ENCODE assay signal across 8 cellular contexts in the genomic region with DNA sequence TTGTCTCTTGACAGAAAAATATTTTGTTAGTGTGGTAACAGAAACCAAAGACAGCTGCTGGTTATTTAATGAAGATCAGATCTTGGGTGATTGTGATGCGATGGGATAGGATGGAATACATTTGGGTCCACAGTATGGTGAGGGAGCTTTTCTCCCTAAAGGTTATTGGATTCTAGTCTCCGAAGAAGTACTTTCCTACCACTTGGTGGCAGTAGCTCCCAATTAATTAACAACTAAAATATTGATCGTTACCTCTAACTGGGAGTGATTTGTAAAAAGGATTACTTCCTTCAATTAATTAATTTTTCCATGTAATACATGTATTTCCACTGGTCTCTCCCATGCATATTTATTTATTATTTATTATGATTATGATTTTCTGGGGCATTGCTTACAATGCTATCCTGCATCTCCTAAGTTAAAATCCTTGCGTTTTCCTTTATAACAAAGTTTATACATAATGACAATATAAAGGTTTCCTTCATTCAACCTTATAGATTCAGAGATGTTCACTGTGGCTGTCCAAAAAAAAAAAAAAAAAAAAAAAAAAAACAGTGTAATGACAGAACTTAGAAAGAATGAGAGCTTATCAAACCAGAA. TPM values are rescaled to one million over a fixed set of nuclear protein-coding genes. Genes with fewer than 3 reads are reported as not detected.
A peak's percentile ranks its signal among the peaks of the same experiment; 100 is the strongest.
DNase-seq lines count a peak whose midpoint lies in the region; ATAC-seq and TF ChIP-seq lines count a peak whose summit lies in the region.

No MANE protein-coding gene starts in this region.

- H3K36me3 ChIP-seq in A673 (ENCODE audit: insufficient read depth, low read length, poor library complexity, severe bottlenecking) (no peaks in the 10 kb centered on the region), hepatocyte (replicated peaks; ENCODE audit: insufficient read depth, low read depth) (no peaks in the 10 kb centered on the region)

- no peaks in the 10 kb centered on the region for H3K79me2 ChIP-seq in hepatocyte

- no peak overlapping the region for H3K27ac ChIP-seq in A673 (ENCODE audit: low read depth, low read length, poor library complexity, severe bottlenecking)
- no peak overlapping the region for H3K27ac ChIP-seq in hepatocyte

- CTCF ChIA-PET in A673 (lab: Charles Lee), result interaction anchor here (0.6 to 1.7 kb wide), 10 partner anchors 9 to 1482 kb away, joined by 3 to 13 read pairs (median 4); a partner anchor contains a TSS

- TF ChIP-seq CTCF in A673 (conservative IDR thresholded peaks at IDR 0.05; ENCODE audit: low read depth, low read length) (peak; percentile 70), GM13977 (IDR thresholded peaks at IDR 0.05; ENCODE audit: extremely low read depth, insufficient read depth, missing control alignments) (peak; percentile 62), hepatocyte (IDR thresholded peaks at IDR 0.05; ENCODE audit: poor library complexity) (peak; percentile 75)

- no peak overlapping the region for H3K4me2 ChIP-seq in hepatocyte

- BruUV-seq in A673 (replicated peaks; lab: Mats Ljungman, UMichigan), result no TSS peak

- DNase-seq in A673 (ENCODE audit: low spot score) (peak; percentile 41), GM13977 (ENCODE audit: low spot score) (peak; percentile 44), NCI-H1105 (lab: John Stamatoyannopoulos, UW) (peak; percentile 50), SW480 (ENCODE audit: low spot score) (peak; percentile 68), hepatocyte (ENCODE audit: low spot score) (peak; percentile 52)
- DNase-seq in activated CD4-positive, alpha-beta T cell treated with anti-CD3 and anti-CD28 coated beads for 48 hours, result no peak

- POLR2A ChIA-PET in A673 (lab: Charles Lee; ENCODE audit: low non-redundant PET), result no interaction called here

- no peaks in the 10 kb centered on the region for H3K9me3 ChIP-seq in A673 (ENCODE audit: low read depth, low read length, poor library complexity, severe bottlenecking)
- no peaks in the 10 kb centered on the region for H3K9me3 ChIP-seq in hepatocyte (ENCODE audit: low read depth)

- H3K4me1 ChIP-seq in A673 (ENCODE audit: insufficient read depth, low read length, poor library complexity, severe bottlenecking) (no peaks in the 10 kb centered on the region), hepatocyte (ENCODE audit: insufficient read depth) (no peaks in the 10 kb centered on the region)

- no peak overlapping the region for H2AFZ ChIP-seq in hepatocyte

- ATAC-seq in HG02759 (IDR thresholded peaks at IDR 0.05; ENCODE audit: unreplicated experiment), result no peak
- no peak for ATAC-seq in HG03025 (IDR thresholded peaks at IDR 0.05; ENCODE audit: low FRiP score, unreplicated experiment)

- intact Hi-C loops in A673 (cut with micrococcal nuclease; ENCODE audit: unreplicated experiment), result loop anchor here (2.0 kb wide), 1 partner anchor 849 kb away; no protein-coding TSS in a partner anchor

- 35% methylated on average over 4 of the region's 4 CpGs for WGBS in hepatocyte (ENCODE audit: low lambda C conversion rate, missing lambda C conversion rate)

- no peaks in the 10 kb centered on the region for H3K9me2 ChIP-seq in hepatocyte (replicated peaks; ENCODE audit: insufficient read depth)

- in situ Hi-C loops in GM13977 (cut with MboI; ENCODE audit: low pct_unique_long_range_greater_than_20kb, low sequenced_read_pairs, unreplicated experiment), result loop anchor here (10.0 kb wide), 1 partner anchor 847 kb away; no protein-coding TSS in a partner anchor

- no peaks in the 10 kb centered on the region for H4K20me1 ChIP-seq in hepatocyte (ENCODE audit: insufficient read depth, poor library complexity, severe bottlenecking)

- peaks cover 47% of the 10 kb centered on the region for H3K27me3 ChIP-seq in A673 (replicated peaks; ENCODE audit: insufficient read depth, low read depth, low read length, poor library complexity)
- no peaks in the 10 kb centered on the region for H3K27me3 ChIP-seq in hepatocyte

- H3K4me3 ChIP-seq in A673 (ENCODE audit: low read depth, low read length, poor library complexity, severe bottlenecking) (no peak overlapping the region), hepatocyte (no peak overlapping the region)

RNA-seq across cellular contexts. Expression of a gene that starts 25.6 kb away (rescaled TPM):
- total RNA-seq in A673 (2021), result not detected in 2 replicates
- 0.17 and 0.24 TPM in 2 replicates for total RNA-seq in hepatocyte
- not detected in 2 replicates for polyA plus RNA-seq in hepatocyte

RNA-seq across cellular contexts. Expression of a gene that starts 39.0 kb away (rescaled TPM):
- 19.0 and 20.1 TPM in 2 replicates for total RNA-seq in A673 (2021)
- 14.4 and 18.8 TPM in 2 replicates for total RNA-seq in hepatocyte
- 17.2 and 19.3 TPM in 2 replicates for polyA plus RNA-seq in hepatocyte
